ENCODE assay signal across 9 cellular contexts in genomic region chr4:38860788-38861424, GRCh38. TPM values are rescaled to one million over a fixed set of nuclear protein-coding genes. Genes with fewer than 3 reads are reported as not detected.
DNase-seq lines count a peak whose midpoint lies in the region; ATAC-seq and TF ChIP-seq lines count a peak whose summit lies in the region.
"Had no signal": no experiment of that assay in that cellular context is flagged by ENCODE, and none has a peak within 500 bp of the region (broad histone marks: within the 10 kb centered on the region; RNA-seq: fewer than 3 reads in every experiment).

No MANE protein-coding gene starts in this region.

- peaks cover 22% of the 10 kb centered on the region for H3K4me1 Mint-ChIP-seq in activated T-helper 2 cell treated with anti-CD3 and anti-CD28 coated beads, Interferon-gamma antibody, Interleukin-2, Interleukin-4, amounts not matched to agents 10 μg/mL and 5 μg/mL and 100 μg/mL, durations not matched to agents 14 hours and 24 hours and 36 hours (ENCODE audit: low read depth)

- H3K36me3 ChIP-seq in PC-3 (ENCODE audit: low read depth, low read length) = no peaks in the 10 kb centered on the region
- H3K36me3 ChIP-seq in right atrium auricular region = no peaks in the 10 kb centered on the region
- no peaks in the 10 kb centered on the region for H3K36me3 ChIP-seq in vagina

- no peaks in the 10 kb centered on the region for H3K9me3 ChIP-seq in PC-3 (ENCODE audit: low read length)
- H3K9me3 ChIP-seq in right atrium auricular region = no peaks in the 10 kb centered on the region
- no peaks in the 10 kb centered on the region for H3K9me3 ChIP-seq in vagina

- H3K79me2 ChIP-seq in PC-3 (ENCODE audit: low read length) = no peaks in the 10 kb centered on the region

- peak; percentile 85 for TF ChIP-seq CTCF in PC-3 (conservative IDR thresholded peaks at IDR 0.05; ENCODE audit: low read depth, low read length)
- peak; percentile 30 to 75 for TF ChIP-seq CTCF in right atrium auricular region (IDR thresholded peaks at IDR 0.05)
- TF ChIP-seq CTCF in vagina (IDR thresholded peaks at IDR 0.05) = peak in 1 of 3 experiments; percentile 24

- no peaks in the 10 kb centered on the region for H4K20me1 ChIP-seq in PC-3 (ENCODE audit: low read length)

- intact Hi-C loops in PC-3 (cut with micrococcal nuclease) (no loop called here), vagina (cut with DNase I) (loop anchor here (10.0 kb wide), 1 partner anchor 886 kb away; no protein-coding TSS in a partner anchor)
- intact Hi-C loops in activated T-helper 2 cell treated with anti-CD3 and anti-CD28 coated beads, Interferon-gamma antibody, Interleukin-2, Interleukin-4, amounts not matched to agents 10 μg/mL and 5 μg/mL and 100 μg/mL, durations not matched to agents 14 hours and 24 hours and 36 hours (cut with micrococcal nuclease) = loop anchor here (10.0 kb wide), 1 partner anchor 686 kb away; no protein-coding TSS in a partner anchor

- no peak overlapping the region for H3K4me3 ChIP-seq in PC-3 (ENCODE audit: low read length)
- H3K4me3 ChIP-seq in right atrium auricular region = no peak overlapping the region
- no peak overlapping the region for H3K4me3 ChIP-seq in vagina

- no peaks in the 10 kb centered on the region for H3K9me2 ChIP-seq in PC-3 (replicated peaks; ENCODE audit: low read length)

- H3K4me1 ChIP-seq in PC-3 (ENCODE audit: insufficient read depth, low read length) (peaks cover 15% of the 10 kb centered on the region), right atrium auricular region (peaks cover 0 to 7% of the 10 kb centered on the region in 2 donors), vagina (no peaks in the 10 kb centered on the region)

- TF ChIP-seq POLR2A in vagina (IDR thresholded peaks at IDR 0.05) = no peak

- H2AFZ ChIP-seq in PC-3 (ENCODE audit: low read length) = no peak overlapping the region

- H3K4me2 ChIP-seq in PC-3 (ENCODE audit: low read length) = no peak overlapping the region

- H3K27me3 Mint-ChIP-seq in activated T-helper 2 cell treated with anti-CD3 and anti-CD28 coated beads, Interferon-gamma antibody, Interleukin-2, Interleukin-4, amounts not matched to agents 10 μg/mL and 5 μg/mL and 100 μg/mL, durations not matched to agents 14 hours and 24 hours and 36 hours (ENCODE audit: low read depth) = peaks cover 23% of the 10 kb centered on the region

- POLR2A ChIA-PET in PC-3 (lab: Charles Lee; ENCODE audit: unreplicated experiment) = no interaction called here

- H3K27ac ChIP-seq in PC-3 (ENCODE audit: low read length) = no peak overlapping the region
- H3K27ac ChIP-seq in right atrium auricular region = no peak overlapping the region
- no peak overlapping the region for H3K27ac ChIP-seq in vagina
- H3K27ac ChIP-seq: epithelial cell of prostate had no signal

- H3K27me3 ChIP-seq in PC-3 (ENCODE audit: low read length) (no peaks in the 10 kb centered on the region), right atrium auricular region (no peaks in the 10 kb centered on the region), vagina (no peaks in the 10 kb centered on the region)

- BruUV-seq in PC-3 (replicated peaks; lab: Mats Ljungman, UMichigan) = no TSS peak

- no peaks in the 10 kb centered on the region for H3K36me3 Mint-ChIP-seq in activated T-helper 2 cell treated with anti-CD3 and anti-CD28 coated beads, Interferon-gamma antibody, Interleukin-2, Interleukin-4, amounts not matched to agents 10 μg/mL and 5 μg/mL and 100 μg/mL, durations not matched to agents 14 hours and 24 hours and 36 hours (ENCODE audit: low read depth)

- H3K27ac Mint-ChIP-seq in activated T-helper 2 cell treated with anti-CD3 and anti-CD28 coated beads, Interferon-gamma antibody, Interleukin-2, Interleukin-4, amounts not matched to agents 10 μg/mL and 5 μg/mL and 100 μg/mL, durations not matched to agents 14 hours and 24 hours and 36 hours = no peak overlapping the region

- H3K9ac ChIP-seq in PC-3 (ENCODE audit: low read length) = no peak overlapping the region

- H3F3A ChIP-seq in PC-3 (ENCODE audit: low read length, unreplicated experiment) = peaks cover 5% of the 10 kb centered on the region

- DNase-seq in NCI-H2196 (lab: John Stamatoyannopoulos, UW; ENCODE audit: unreplicated experiment) = peak; percentile 42
- DNase-seq in NCI-H2196 treated with DMSO at 0.1 percent for 48 hours (lab: John Stamatoyannopoulos, UW; ENCODE audit: unreplicated experiment) = no peak
- peak; percentile 61 for DNase-seq in PC-3
- peak; percentile 40 for DNase-seq in activated T-helper 2 cell treated with anti-CD3 and anti-CD28 coated beads, Interferon-gamma antibody, Interleukin-2, Interleukin-4, amounts not matched to agents 10 μg/mL and 5 μg/mL and 100 μg/mL, durations not matched to agents 14 hours and 24 hours and 36 hours (ENCODE audit: low spot score)
- DNase-seq in right atrium auricular region (ENCODE audit: low spot score) = no peak
- DNase-seq in stimulated activated CD4-positive, alpha-beta T cell treated with anti-CD3 and anti-CD28 coated beads, TNF-alpha, amount 100 ng/mL, for 48 hours (ENCODE audit: low read depth in 3 of 3) = peak; percentile 26 to 56 (median 39)
- no peak for DNase-seq in vagina (ENCODE audit: extremely low spot score in 2 of 2)

- H3K4me3 Mint-ChIP-seq in activated T-helper 2 cell treated with anti-CD3 and anti-CD28 coated beads, Interferon-gamma antibody, Interleukin-2, Interleukin-4, amounts not matched to agents 10 μg/mL and 5 μg/mL and 100 μg/mL, durations not matched to agents 14 hours and 24 hours and 36 hours (ENCODE audit: low read depth) = no peak overlapping the region

- no peaks in the 10 kb centered on the region for H3K9me3 Mint-ChIP-seq in activated T-helper 2 cell treated with anti-CD3 and anti-CD28 coated beads, Interferon-gamma antibody, Interleukin-2, Interleukin-4, amounts not matched to agents 10 μg/mL and 5 μg/mL and 100 μg/mL, durations not matched to agents 14 hours and 24 hours and 36 hours

- ATAC-seq in HG02798 (IDR thresholded peaks at IDR 0.05; ENCODE audit: poor library complexity, unreplicated experiment) = peak; percentile 65
- ATAC-seq in PC-3 = no peak

- CTCF ChIA-PET in PC-3 (lab: Charles Lee) = interaction anchor here (0.6 kb wide), 1 partner anchor 15 kb away, joined by 8 read pairs; no protein-coding TSS in a partner anchor

RNA-seq across cellular contexts. Expression of gene TLR6, which starts 4.3 kb away (rescaled TPM):
- total RNA-seq in PC-3 (2014; rRNA removed) (0.92 and 1.2 TPM in 2 replicates), right atrium auricular region (1 to 10 TPM; 1.2 to 2.3 TPM), vagina (8.3 TPM)
- 0.37 and 0.48 TPM in 2 replicates for total RNA-seq in activated T-helper 2 cell treated with anti-CD3 and anti-CD28 coated beads, Interferon-gamma antibody, Interleukin-2, Interleukin-4, amounts not matched to agents 10 μg/mL and 5 μg/mL and 100 μg/mL, durations not matched to agents 14 hours and 24 hours and 36 hours

RNA-seq across cellular contexts. Expression of gene FAM114A1, which starts 6.7 kb away (rescaled TPM):
- 21.5 and 25.0 TPM in 2 replicates for total RNA-seq in PC-3 (2014; rRNA removed)
- 0.14 and 0.67 TPM in 2 replicates for total RNA-seq in activated T-helper 2 cell treated with anti-CD3 and anti-CD28 coated beads, Interferon-gamma antibody, Interleukin-2, Interleukin-4, amounts not matched to agents 10 μg/mL and 5 μg/mL and 100 μg/mL, durations not matched to agents 14 hours and 24 hours and 36 hours
- total RNA-seq in right atrium auricular region = 10 to 100 TPM; 57.7 to 73.2 TPM
- total RNA-seq in vagina = 105 TPM

RNA-seq across cellular contexts. Expression of gene TLR1, which starts 56.3 kb away (rescaled TPM):
- total RNA-seq in PC-3 (2014; rRNA removed) = 0.40 and 0.47 TPM in 2 replicates
- 0.34 and 0.67 TPM in 2 replicates for total RNA-seq in activated T-helper 2 cell treated with anti-CD3 and anti-CD28 coated beads, Interferon-gamma antibody, Interleukin-2, Interleukin-4, amounts not matched to agents 10 μg/mL and 5 μg/mL and 100 μg/mL, durations not matched to agents 14 hours and 24 hours and 36 hours
- total RNA-seq in right atrium auricular region = 1 to 10 TPM; 3.6 to 8.9 TPM
- 10.3 TPM for total RNA-seq in vagina

Comparison
In these comparisons a context has a peak if more than half of its experiments do, and no peak if none do; other contexts are left out.
1. DNase-seq: peak in NCI-H2196 (single experiment), PC-3 (single experiment), activated T-helper 2 cell treated with anti-CD3 and anti-CD28 coated beads, Interferon-gamma antibody, Interleukin-2, Interleukin-4, amounts not matched to agents 10 μg/mL and 5 μg/mL and 100 μg/mL, durations not matched to agents 14 hours and 24 hours and 36 hours (single experiment) and stimulated activated CD4-positive, alpha-beta T cell treated with anti-CD3 and anti-CD28 coated beads, TNF-alpha, amount 100 ng/mL, for 48 hours (3 of 3); none in NCI-H2196 treated with DMSO at 0.1 percent for 48 hours (single experiment), right atrium auricular region (single experiment) and vagina (0 of 2).
2. RNA of gene FAM114A1, which starts 6.7 kb away (total RNA-seq): 105 TPM in vagina (single experiment), 57.7 to 73.2 TPM in right atrium auricular region and 21.5 to 25.0 TPM in PC-3; 0.14 to 0.67 TPM in activated T-helper 2 cell treated with anti-CD3 and anti-CD28 coated beads, Interferon-gamma antibody, Interleukin-2, Interleukin-4, amounts not matched to agents 10 μg/mL and 5 μg/mL and 100 μg/mL, durations not matched to agents 14 hours and 24 hours and 36 hours; every median in the first group is over 10 times any median in the second.